In genomic region chr17:79831367-79832210, GRCh38 we compare ENCODE assay signal across 9 cellular contexts. TPM values are rescaled to one million over a fixed set of nuclear protein-coding genes. Genes with fewer than 3 reads are reported as not detected.
DNase-seq lines count a peak whose midpoint lies in the region; TF ChIP-seq lines count a peak whose summit lies in the region.
"Had no signal": no experiment of that assay in that cellular context is flagged by ENCODE, and none has a peak within 500 bp of the region (broad histone marks: within the 10 kb centered on the region; RNA-seq: fewer than 3 reads in every experiment).

No MANE protein-coding gene starts in this region.

- H3K4me1 Mint-ChIP-seq in brain = peaks cover 73% of the 10 kb centered on the region

- peaks cover 6% of the 10 kb centered on the region for H3K27me3 Mint-ChIP-seq in brain

- no peak overlapping the region for H3K9ac ChIP-seq in HUES48 (ENCODE audit: low read depth, low read length)

- H3K36me3 Mint-ChIP-seq in brain = peaks cover 20% of the 10 kb centered on the region

- H3K4me3 ChIP-seq in HUES48 (ENCODE audit: low read depth, low read length) (peak overlapping the region; percentile 42; the same call in 1 of the 2 replicates), retinal pigment epithelial cell (ENCODE audit: low read length) (peak overlapping the region; percentile 15)

- peaks cover 26% of the 10 kb centered on the region for H3K4me1 ChIP-seq in HUES48 (ENCODE audit: control insufficient read depth, insufficient read depth, low read length)

- H3K27ac ChIP-seq in HUES48 (ENCODE audit: low read depth, low read length) = no peak overlapping the region

- H3K27me3 ChIP-seq in HUES48 (ENCODE audit: control insufficient read depth, insufficient read depth, low read length) = peaks cover 96% of the 10 kb centered on the region

- in situ Hi-C loops in GM13976 (cut with MboI; ENCODE audit: low sequenced_read_pairs, unreplicated experiment) = no loop called here

- DNase-seq in iPS-NIHi7 (ENCODE audit: extremely low spot score) (peak; percentile 27), retinal pigment epithelial cell (ENCODE audit: low read depth) (no peak), GM13976 (ENCODE audit: low spot score) (no peak), GM20000 (ENCODE audit: low spot score) (no peak), NCI-H446 treated with DMSO at 0.1 percent for 48 hours (lab: John Stamatoyannopoulos, UW) (no peak)
- no peak for DNase-seq in stimulated activated CD4-positive, alpha-beta T cell treated with anti-CD3 and anti-CD28 coated beads, Interleukin-12 subunit alpha, Interleukin-12 subunit beta, amount 100 ng/mL, for 4 hours
- DNase-seq: dermis blood vessel endothelial cell had no signal

- TF ChIP-seq CTCF in brain (conservative IDR thresholded peaks at IDR 0.05) (no peak), retinal pigment epithelial cell (conservative IDR thresholded peaks at IDR 0.05; ENCODE audit: low read depth, low read length) (no peak), GM13976 (IDR thresholded peaks at IDR 0.05; ENCODE audit: borderline replicate concordance, control extremely low read depth, extremely low read depth, insufficient read depth, missing control alignments) (no peak), GM20000 (IDR thresholded peaks at IDR 0.05; ENCODE audit: extremely low read depth, missing control alignments) (no peak)

- peak overlapping the region; percentile 74 to 94 (median 86) for H3K27ac Mint-ChIP-seq in brain

- no peaks in the 10 kb centered on the region for H3K36me3 ChIP-seq in HUES48 (ENCODE audit: control insufficient read depth, insufficient read depth, low read length)

- H3K9me3 Mint-ChIP-seq in brain = no peaks in the 10 kb centered on the region

- peak overlapping the region; percentile 50 to 77 (median 72) for H3K4me3 Mint-ChIP-seq in brain

- no peaks in the 10 kb centered on the region for H3K9me3 ChIP-seq in HUES48 (ENCODE audit: control insufficient read depth, insufficient read depth, low read length)

RNA-seq across cellular contexts. Expression of gene CBX4, which starts 7.7 kb away (rescaled TPM):
- 30.6 TPM for polyA plus RNA-seq in brain (ENCODE audit: insufficient read depth, low read depth, low replicate concordance)

RNA-seq across cellular contexts. Expression of gene CBX8, which starts 34.7 kb away (rescaled TPM):
- 9.4 TPM for polyA plus RNA-seq in brain (ENCODE audit: insufficient read depth, low read depth, low replicate concordance)

RNA-seq across cellular contexts. Expression of gene CBX2, which starts 53.6 kb away (rescaled TPM):
- 36.4 TPM for polyA plus RNA-seq in brain (ENCODE audit: insufficient read depth, low read depth, low replicate concordance)
